Comparison of ENCODE assay signal across 1 cellular context in the genomic region with DNA sequence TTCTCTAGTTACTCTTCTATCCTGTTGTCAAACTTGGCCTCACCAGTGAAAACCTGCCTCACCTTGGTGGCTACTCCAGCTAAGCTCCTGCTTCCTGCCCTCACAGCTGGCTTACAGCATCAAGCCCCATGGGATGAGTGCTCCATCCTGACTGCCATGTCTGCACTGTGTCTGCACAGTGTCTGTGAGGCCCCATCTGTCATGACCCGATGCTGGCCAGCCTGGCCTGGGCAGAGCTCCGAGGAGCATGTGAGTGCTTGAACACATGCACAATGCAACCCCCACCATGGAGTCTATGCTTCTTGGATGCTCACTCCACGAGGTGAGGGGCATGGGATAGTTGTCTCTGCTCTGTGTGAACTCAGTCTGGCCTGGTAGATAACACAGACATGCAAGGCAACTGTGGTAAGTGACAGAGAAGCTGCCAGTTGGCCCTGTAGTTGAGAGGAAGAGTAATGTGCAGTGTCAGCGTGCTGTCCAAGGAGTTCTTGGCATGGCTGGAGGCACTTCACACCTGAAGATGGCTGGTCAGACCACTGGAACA.
TF ChIP-seq lines count a peak whose summit lies in the region.

No MANE protein-coding gene starts in this region.

TF ChIP-seq in IMR-90, 13 proteins besides CTCF, POLR2A, EP300 and RAD21:
- TF ChIP-seq MAFK (IDR thresholded peaks at IDR 0.05; ENCODE audit: low read depth, low read length), result 0 out of 2 replicates have a peak, but pooled peaks have one; percentile 8
- TF ChIP-seq CHD1 (IDR thresholded peaks at IDR 0.05; ENCODE audit: low read depth, low read length), result no peak
